In the genomic region with DNA sequence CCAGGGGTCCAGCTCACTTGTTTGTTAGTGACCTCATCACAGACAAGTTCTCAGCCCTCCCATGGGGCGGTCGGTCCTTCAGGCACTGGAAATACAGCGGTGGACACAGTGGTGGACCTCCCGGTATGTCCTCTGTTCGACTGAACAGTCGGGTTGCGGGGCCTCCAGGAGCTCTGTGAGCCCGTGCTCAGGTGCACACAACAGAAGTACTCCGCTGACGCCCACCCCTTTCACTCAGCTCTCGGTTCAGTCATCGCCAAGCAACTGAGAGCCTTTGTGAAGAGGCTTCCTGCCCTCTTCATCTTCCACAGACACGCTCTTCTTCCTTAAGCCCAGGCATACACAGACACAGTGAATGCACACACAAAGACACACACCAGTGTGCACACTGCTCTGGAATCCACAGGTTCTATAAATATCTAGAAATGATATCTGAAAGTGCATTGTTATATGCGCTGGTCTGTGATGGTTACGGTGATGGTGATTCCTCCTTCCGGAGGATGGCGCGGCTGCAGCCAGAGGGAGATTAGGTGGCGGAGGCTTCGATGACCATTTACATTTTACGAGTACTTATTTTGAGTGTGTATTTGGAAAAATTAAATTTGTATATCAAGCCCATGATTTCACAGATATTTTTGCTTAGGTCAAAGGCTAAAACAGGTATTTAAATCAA, we compare ENCODE assay signal across 19 cellular contexts. TPM values are rescaled to one million over a fixed set of nuclear protein-coding genes. Genes with fewer than 3 reads are reported as not detected.
DNase-seq lines count a peak whose midpoint lies in the region; ATAC-seq and TF ChIP-seq lines count a peak whose summit lies in the region.
"Had no signal": no experiment of that assay in that cellular context is flagged by ENCODE, and none has a peak within 500 bp of the region (broad histone marks: within the 10 kb centered on the region; RNA-seq: fewer than 3 reads in every experiment).

No MANE protein-coding gene starts in this region.

- POLR2A ChIA-PET in activated CD4-positive, alpha-beta T cell treated with anti-CD3 and anti-CD28 coated beads for 36 hours (lab: Charles Lee), result no interaction called here
- POLR2A ChIA-PET in activated CD4-positive, alpha-beta T cell treated with anti-CD3 and anti-CD28 coated beads, Interleukin-2, amount 10 ng/mL, durations not matched to agents 7 days and 5 days (lab: Charles Lee), result no interaction called here

- ATAC-seq in activated CD4-positive, alpha-beta T cell treated with anti-CD3 and anti-CD28 coated beads for 36 hours, result no peak
- ATAC-seq in Right ventricle myocardium superior (ENCODE audit: poor library complexity), result no peak

- intact Hi-C loops in activated CD4-positive, alpha-beta T cell treated with anti-CD3 and anti-CD28 coated beads for 36 hours (cut with DNase I, micrococcal nuclease), result no loop called here
- intact Hi-C loops in left ventricle myocardium inferior (cut with micrococcal nuclease), result loop anchor here (10.0 kb wide), 1 partner anchor 121 kb away; no protein-coding TSS in a partner anchor
- intact Hi-C loops in Right ventricle myocardium superior (cut with DNase I), result no loop called here

- no peaks in the 10 kb centered on the region for H3K4me1 Mint-ChIP-seq in activated CD4-positive, alpha-beta T cell treated with anti-CD3 and anti-CD28 coated beads for 36 hours
- H3K4me1 Mint-ChIP-seq in activated CD4-positive, alpha-beta T cell treated with anti-CD3 and anti-CD28 coated beads, Interleukin-2, amount 10 ng/mL, durations not matched to agents 7 days and 5 days, result no peaks in the 10 kb centered on the region
- H3K4me1 Mint-ChIP-seq: CD14-positive monocyte had no signal

- no peaks in the 10 kb centered on the region for H3K36me3 Mint-ChIP-seq in activated CD4-positive, alpha-beta T cell treated with anti-CD3 and anti-CD28 coated beads for 36 hours (ENCODE audit: low read depth)
- no peaks in the 10 kb centered on the region for H3K36me3 Mint-ChIP-seq in activated CD4-positive, alpha-beta T cell treated with anti-CD3 and anti-CD28 coated beads, Interleukin-2, amount 10 ng/mL, durations not matched to agents 7 days and 5 days (ENCODE audit: low read depth)
- H3K36me3 Mint-ChIP-seq: CD14-positive monocyte had no signal

- no peak overlapping the region for H3K27ac ChIP-seq in left ventricle myocardium inferior (replicated peaks)

- DNase-seq in activated CD4-positive, alpha-beta T cell treated with anti-CD3 and anti-CD28 coated beads for 36 hours, result peak; percentile 3
- DNase-seq in activated CD4-positive, alpha-beta T cell treated with anti-CD3 and anti-CD28 coated beads, Interleukin-2, amount 10 ng/mL, durations not matched to agents 7 days and 5 days, result no peak
- DNase-seq in left ventricle myocardium inferior (peak; percentile 7), Right ventricle myocardium superior (no peak), mesenteric fat pad (ENCODE audit: low spot score) (peak; percentile 78), SHP77 (lab: John Stamatoyannopoulos, UW) (no peak), GM03348 (ENCODE audit: low spot score) (no peak)
- DNase-seq in stimulated activated CD4-positive, alpha-beta T cell treated with anti-CD3 and anti-CD28 coated beads, Interleukin-15, amount 100 ng/mL, for 24 hours, result no peak
- DNase-seq: 8988T, COR-L47, MG63, NCI-H1105, NCI-H187, NCI-H2171, NCI-H82, SHP77 treated with DMSO at 0.1 percent for 48 hours had no signal

- CTCF ChIA-PET in activated CD4-positive, alpha-beta T cell treated with anti-CD3 and anti-CD28 coated beads for 36 hours (lab: Charles Lee), result no interaction called here
- CTCF ChIA-PET in activated CD4-positive, alpha-beta T cell treated with anti-CD3 and anti-CD28 coated beads, Interleukin-2, amount 10 ng/mL, durations not matched to agents 7 days and 5 days (lab: Charles Lee), result no interaction called here

- H3K27me3 Mint-ChIP-seq in activated CD4-positive, alpha-beta T cell treated with anti-CD3 and anti-CD28 coated beads for 36 hours, result peaks cover 6% of the 10 kb centered on the region
- H3K27me3 Mint-ChIP-seq in activated CD4-positive, alpha-beta T cell treated with anti-CD3 and anti-CD28 coated beads, Interleukin-2, amount 10 ng/mL, durations not matched to agents 7 days and 5 days, result no peaks in the 10 kb centered on the region

- no peaks in the 10 kb centered on the region for H3K9me3 ChIP-seq in left ventricle myocardium inferior (replicated peaks)
- H3K9me3 ChIP-seq: HAP-1 had no signal

- H3K9me3 Mint-ChIP-seq in activated CD4-positive, alpha-beta T cell treated with anti-CD3 and anti-CD28 coated beads for 36 hours (ENCODE audit: low read depth), result no peaks in the 10 kb centered on the region
- no peaks in the 10 kb centered on the region for H3K9me3 Mint-ChIP-seq in activated CD4-positive, alpha-beta T cell treated with anti-CD3 and anti-CD28 coated beads, Interleukin-2, amount 10 ng/mL, durations not matched to agents 7 days and 5 days

- H3K4me1 ChIP-seq in left ventricle myocardium inferior, result peaks cover 8% of the 10 kb centered on the region
- H3K4me1 ChIP-seq: HAP-1 had no signal

- TF ChIP-seq CTCF in left ventricle myocardium inferior (IDR thresholded peaks at IDR 0.05; ENCODE audit: borderline replicate concordance), result no peak

- peaks cover 89% of the 10 kb centered on the region for H3K27me3 ChIP-seq in left ventricle myocardium inferior (ENCODE audit: low read depth)

- no peak overlapping the region for H3K4me3 ChIP-seq in left ventricle myocardium inferior
- H3K4me3 ChIP-seq: HAP-1, MG63 had no signal

- H3K36me3 ChIP-seq in left ventricle myocardium inferior, result no peaks in the 10 kb centered on the region
- H3K36me3 ChIP-seq: HAP-1, MG63 had no signal

- H3K27ac Mint-ChIP-seq in activated CD4-positive, alpha-beta T cell treated with anti-CD3 and anti-CD28 coated beads for 36 hours, result no peak overlapping the region
- no peak overlapping the region for H3K27ac Mint-ChIP-seq in activated CD4-positive, alpha-beta T cell treated with anti-CD3 and anti-CD28 coated beads, Interleukin-2, amount 10 ng/mL, durations not matched to agents 7 days and 5 days

- H3K4me3 Mint-ChIP-seq in activated CD4-positive, alpha-beta T cell treated with anti-CD3 and anti-CD28 coated beads for 36 hours, result no peak overlapping the region
- no peak overlapping the region for H3K4me3 Mint-ChIP-seq in activated CD4-positive, alpha-beta T cell treated with anti-CD3 and anti-CD28 coated beads, Interleukin-2, amount 10 ng/mL, durations not matched to agents 7 days and 5 days
- H3K4me3 Mint-ChIP-seq: CD14-positive monocyte had no signal

RNA-seq across cellular contexts. Expression of gene BHLHE23, which starts 46.8 kb away (rescaled TPM):
- total RNA-seq in activated CD4-positive, alpha-beta T cell treated with anti-CD3 and anti-CD28 coated beads for 36 hours, result not detected
- not detected for total RNA-seq in activated CD4-positive, alpha-beta T cell treated with anti-CD3 and anti-CD28 coated beads, Interleukin-2, amount 10 ng/mL, durations not matched to agents 7 days and 5 days
- total RNA-seq in left ventricle myocardium inferior (not detected), Right ventricle myocardium superior (not detected), mesenteric fat pad (not detected)
- total RNA-seq: NCI-H460 had no signal

Comparison
In these comparisons a context has a peak if more than half of its experiments do, and no peak if none do; other contexts are left out.
1. DNase-seq: peak in activated CD4-positive, alpha-beta T cell treated with anti-CD3 and anti-CD28 coated beads for 36 hours (single experiment), left ventricle myocardium inferior (single experiment) and mesenteric fat pad (single experiment); none in activated CD4-positive, alpha-beta T cell treated with anti-CD3 and anti-CD28 coated beads, Interleukin-2, amount 10 ng/mL, durations not matched to agents 7 days and 5 days (single experiment), Right ventricle myocardium superior (single experiment), stimulated activated CD4-positive, alpha-beta T cell treated with anti-CD3 and anti-CD28 coated beads, Interleukin-15, amount 100 ng/mL, for 24 hours (single experiment), SHP77 (0 of 2) and GM03348 (single experiment).